In the genomic region with DNA sequence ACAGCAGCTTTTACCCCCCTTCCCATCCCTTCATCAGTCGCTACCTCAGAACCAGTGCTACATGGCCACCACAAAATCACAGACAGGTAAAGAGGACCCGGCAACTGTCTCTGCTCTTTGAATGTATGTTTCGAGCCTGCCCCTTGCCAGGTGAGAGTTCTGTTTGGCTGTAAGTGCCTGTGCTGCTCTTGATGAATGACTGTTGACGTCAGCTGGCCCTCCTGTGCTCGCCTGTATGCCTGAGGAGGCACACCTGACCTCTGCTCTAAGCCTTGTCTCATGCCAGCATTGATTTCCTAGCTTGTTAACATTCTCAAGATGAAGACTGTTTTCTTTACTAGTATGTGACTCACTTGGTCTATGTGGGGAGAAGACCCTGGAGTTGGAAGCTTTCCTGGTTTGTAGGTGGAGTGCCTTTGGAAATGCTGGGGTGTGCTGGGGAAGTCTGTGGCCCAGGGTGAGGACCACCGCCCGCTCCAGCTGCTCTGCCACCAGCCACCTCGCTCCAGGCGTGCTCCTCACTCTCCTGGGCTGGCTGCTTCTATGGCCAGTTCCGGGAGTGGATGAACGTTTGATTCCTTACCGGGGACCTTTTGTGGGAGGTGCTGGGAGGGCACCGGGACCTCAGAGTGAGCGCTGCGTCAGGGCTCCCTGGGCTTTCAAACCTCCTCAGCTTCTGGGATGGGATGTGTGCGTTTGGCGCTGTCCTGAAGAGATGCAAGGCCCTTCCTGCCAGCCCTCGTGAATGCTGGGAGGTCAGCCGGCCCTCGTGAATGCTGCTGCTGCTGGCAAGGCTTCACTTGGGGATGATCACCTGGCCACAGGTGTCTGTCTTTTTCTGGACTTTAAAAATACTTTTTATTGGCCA, we compare ENCODE assay signal across 1 cellular context.
TF ChIP-seq lines count a peak whose summit lies in the region.

No MANE protein-coding gene starts in this region.

TF ChIP-seq in WTC11, 78 proteins besides CTCF, POLR2A, EP300 and RAD21 (continued from another document):
- TF ChIP-seq, protein P1, sequence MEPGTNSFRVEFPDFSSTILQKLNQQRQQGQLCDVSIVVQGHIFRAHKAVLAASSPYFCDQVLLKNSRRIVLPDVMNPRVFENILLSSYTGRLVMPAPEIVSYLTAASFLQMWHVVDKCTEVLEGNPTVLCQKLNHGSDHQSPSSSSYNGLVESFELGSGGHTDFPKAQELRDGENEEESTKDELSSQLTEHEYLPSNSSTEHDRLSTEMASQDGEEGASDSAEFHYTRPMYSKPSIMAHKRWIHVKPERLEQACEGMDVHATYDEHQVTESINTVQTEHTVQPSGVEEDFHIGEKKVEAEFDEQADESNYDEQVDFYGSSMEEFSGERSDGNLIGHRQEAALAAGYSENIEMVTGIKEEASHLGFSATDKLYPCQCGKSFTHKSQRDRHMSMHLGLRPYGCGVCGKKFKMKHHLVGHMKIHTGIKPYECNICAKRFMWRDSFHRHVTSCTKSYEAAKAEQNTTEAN (CRISPR knock-in tag; IDR thresholded peaks at IDR 0.05), result no peak
- TF ChIP-seq ZNF138 (CRISPR knock-in tag; conservative IDR thresholded peaks at IDR 0.05), result no peak
